In the genomic region with DNA sequence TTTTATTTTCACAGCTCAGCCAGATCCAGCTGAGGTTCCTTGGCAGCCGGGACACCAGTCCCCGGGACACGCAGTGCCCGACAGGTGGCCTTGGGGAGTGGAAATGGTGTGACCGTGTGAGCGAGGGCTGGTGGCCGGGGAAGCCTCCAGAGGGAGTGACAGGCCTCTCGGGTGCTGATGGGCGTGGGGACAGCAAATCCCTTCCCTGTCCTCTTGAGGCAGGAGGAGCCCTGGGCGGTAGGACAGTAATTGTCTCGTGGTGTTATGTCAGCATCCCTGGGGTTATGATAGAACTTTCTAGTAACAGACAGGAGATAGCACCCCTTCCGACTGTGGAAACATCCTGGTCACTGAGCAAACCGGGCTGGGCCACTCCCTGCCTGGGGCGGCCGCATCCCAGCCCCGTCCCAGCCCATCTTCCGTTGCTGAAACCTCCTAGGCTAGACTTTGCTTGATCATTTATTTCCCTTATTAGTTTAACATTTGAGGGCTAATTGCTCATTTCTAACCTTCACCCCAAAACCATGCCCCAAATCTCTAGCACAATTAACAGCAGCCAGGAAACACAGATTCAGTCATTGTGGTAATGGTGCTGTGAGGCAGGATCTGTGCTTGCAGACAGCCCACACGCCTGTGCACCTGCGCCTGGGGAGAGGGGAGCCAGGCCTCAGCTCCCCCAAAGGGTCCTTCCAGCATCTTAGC, we compare ENCODE assay signal across 1 cellular context.
TF ChIP-seq lines count a peak whose summit lies in the region.

No MANE protein-coding gene starts in this region.

TF ChIP-seq in HepG2, 621 proteins besides CTCF, POLR2A, EP300 and RAD21 (continued from another document):
- TF ChIP-seq, protein P1, sequence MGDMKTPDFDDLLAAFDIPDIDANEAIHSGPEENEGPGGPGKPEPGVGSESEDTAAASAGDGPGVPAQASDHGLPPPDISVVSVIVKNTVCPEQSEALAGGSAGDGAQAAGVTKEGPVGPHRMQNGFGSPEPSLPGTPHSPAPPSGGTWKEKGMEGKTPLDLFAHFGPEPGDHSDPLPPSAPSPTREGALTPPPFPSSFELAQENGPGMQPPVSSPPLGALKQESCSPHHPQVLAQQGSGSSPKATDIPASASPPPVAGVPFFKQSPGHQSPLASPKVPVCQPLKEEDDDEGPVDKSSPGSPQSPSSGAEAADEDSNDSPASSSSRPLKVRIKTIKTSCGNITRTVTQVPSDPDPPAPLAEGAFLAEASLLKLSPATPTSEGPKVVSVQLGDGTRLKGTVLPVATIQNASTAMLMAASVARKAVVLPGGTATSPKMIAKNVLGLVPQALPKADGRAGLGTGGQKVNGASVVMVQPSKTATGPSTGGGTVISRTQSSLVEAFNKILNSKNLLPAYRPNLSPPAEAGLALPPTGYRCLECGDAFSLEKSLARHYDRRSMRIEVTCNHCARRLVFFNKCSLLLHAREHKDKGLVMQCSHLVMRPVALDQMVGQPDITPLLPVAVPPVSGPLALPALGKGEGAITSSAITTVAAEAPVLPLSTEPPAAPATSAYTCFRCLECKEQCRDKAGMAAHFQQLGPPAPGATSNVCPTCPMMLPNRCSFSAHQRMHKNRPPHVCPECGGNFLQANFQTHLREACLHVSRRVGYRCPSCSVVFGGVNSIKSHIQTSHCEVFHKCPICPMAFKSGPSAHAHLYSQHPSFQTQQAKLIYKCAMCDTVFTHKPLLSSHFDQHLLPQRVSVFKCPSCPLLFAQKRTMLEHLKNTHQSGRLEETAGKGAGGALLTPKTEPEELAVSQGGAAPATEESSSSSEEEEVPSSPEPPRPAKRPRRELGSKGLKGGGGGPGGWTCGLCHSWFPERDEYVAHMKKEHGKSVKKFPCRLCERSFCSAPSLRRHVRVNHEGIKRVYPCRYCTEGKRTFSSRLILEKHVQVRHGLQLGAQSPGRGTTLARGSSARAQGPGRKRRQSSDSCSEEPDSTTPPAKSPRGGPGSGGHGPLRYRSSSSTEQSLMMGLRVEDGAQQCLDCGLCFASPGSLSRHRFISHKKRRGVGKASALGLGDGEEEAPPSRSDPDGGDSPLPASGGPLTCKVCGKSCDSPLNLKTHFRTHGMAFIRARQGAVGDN (CRISPR knock-in tag; IDR thresholded peaks at IDR 0.05): peak; percentile 13; the same call in 1 of the 2 replicates
